In genomic region chr17:10215286-10215685, GRCh38 we compare ENCODE assay signal across 26 cellular contexts. TPM values are rescaled to one million over a fixed set of nuclear protein-coding genes. Genes with fewer than 3 reads are reported as not detected.
A peak's percentile ranks its signal among the peaks of the same experiment; 100 is the strongest.
DNase-seq lines count a peak whose midpoint lies in the region; ATAC-seq, FAIRE-seq and TF ChIP-seq lines count a peak whose summit lies in the region.
"Had no signal": no experiment of that assay in that cellular context is flagged by ENCODE, and none has a peak within 500 bp of the region (broad histone marks: within the 10 kb centered on the region; RNA-seq: fewer than 3 reads in every experiment).

No MANE protein-coding gene starts in this region.

- H3K18ac ChIP-seq in H1 (ENCODE audit: extremely low read depth, low read length) = no peak overlapping the region

- no peak for ATAC-seq in stimulated activated naive CD8-positive, alpha-beta T cell treated with anti-CD3 and anti-CD28 coated beads, Interleukin-15, amount 100 ng/mL, for 72 hours
- ATAC-seq in stimulated activated naive CD8-positive, alpha-beta T cell treated with anti-CD3 and anti-CD28 coated beads, Interleukin-15, Interleukin-2, amounts not matched to agents 100 U/mL and 50 U/mL, for 24 hours = no peak
- ATAC-seq in GM21717 (IDR thresholded peaks at IDR 0.05; ENCODE audit: unreplicated experiment) = no peak
- ATAC-seq: A549, GM12878 had no signal

- DNase-seq in stimulated activated naive CD8-positive, alpha-beta T cell treated with anti-CD3 and anti-CD28 coated beads, Interleukin-15, amount 100 ng/mL, for 72 hours = no peak
- DNase-seq in stimulated activated naive CD8-positive, alpha-beta T cell treated with anti-CD3 and anti-CD28 coated beads, Interleukin-15, Interleukin-2, amounts not matched to agents 100 U/mL and 50 U/mL, for 24 hours = no peak
- no peak for DNase-seq in H1 (ENCODE audit: low read depth in 1 of 2, low spot score in 2 of 2)
- DNase-seq in putamen (ENCODE audit: low spot score) = peak; percentile 33
- no peak for DNase-seq in GM12891 (ENCODE audit: insufficient read length, low spot score)
- DNase-seq: AML-193; BE2C; C1 segment of cervical spinal cord; CD4-positive, alpha-beta memory T cell; CD4-positive, CD25-positive, alpha-beta regulatory T cell; CD8-positive, alpha-beta memory T cell; COR-L47; DMS 273 treated with DMSO at 0.1 percent for 48 hours; DMS153; DMS53; DMS79; DND-41; EL; GDM1 had no signal

- WGBS in H1 (ENCODE audit: extremely low coverage in 1 of 2, insufficient coverage in 1 of 2, insufficient read length in 1 of 2, insufficient replicate concordance in 2 of 2, low coverage in 1 of 2, low lambda C conversion rate in 2 of 2, missing lambda C conversion rate in 1 of 2), 2 experiments = 89% methylated on average over 8 of the region's 8 CpGs; no CpG with 5 or more reads in 1 of the 2 experiments

- no peak overlapping the region for H3K4me3 Mint-ChIP-seq in stimulated activated naive CD8-positive, alpha-beta T cell treated with anti-CD3 and anti-CD28 coated beads, Interleukin-15, amount 100 ng/mL, for 72 hours
- H3K4me3 Mint-ChIP-seq: CD14-positive monocyte; CD4-positive, alpha-beta memory T cell; CD4-positive, CD25-positive, alpha-beta regulatory T cell; CD8-positive, alpha-beta memory T cell had no signal

- TF ChIP-seq POLR2A in H1 (IDR thresholded peaks at IDR 0.05; ENCODE audit: control extremely low read depth in 1 of 2, low read depth in 2 of 2, low read length in 2 of 2) = no peak
- TF ChIP-seq POLR2A in GM12891 (IDR thresholded peaks at IDR 0.05; ENCODE audit: low read depth, low read length) = no peak

- peaks cover 11% of the 10 kb centered on the region in 2 donors for H3K9me3 Mint-ChIP-seq in stimulated activated naive CD8-positive, alpha-beta T cell treated with anti-CD3 and anti-CD28 coated beads, Interleukin-15, amount 100 ng/mL, for 72 hours

- H3K27me3 Mint-ChIP-seq in stimulated activated naive CD8-positive, alpha-beta T cell treated with anti-CD3 and anti-CD28 coated beads, Interleukin-15, amount 100 ng/mL, for 72 hours = no peaks in the 10 kb centered on the region
- H3K27me3 Mint-ChIP-seq: CD4-positive, CD25-positive, alpha-beta regulatory T cell had no signal

- no peak overlapping the region for H3K23ac ChIP-seq in H1 (ENCODE audit: insufficient read length)

- no peak for TF ChIP-seq RAD21 in H1 (IDR thresholded peaks at IDR 0.05 in 1 of 2, conservative IDR thresholded peaks at IDR 0.05 in 1 of 2; ENCODE audit: low read depth in 2 of 2, low read length in 2 of 2)

- H4K20me1 ChIP-seq in H1 (replicated peaks in 1 of 2; ENCODE audit: control insufficient read depth in 1 of 2, insufficient read depth in 2 of 2, low read length in 2 of 2) = no peaks in the 10 kb centered on the region
- H4K20me1 ChIP-seq: BLaER1 had no signal

- H2BK120ac ChIP-seq in H1 (replicated peaks; ENCODE audit: low read depth, low read length) = no peak overlapping the region

- no peak overlapping the region for H3K4ac ChIP-seq in H1 (replicated peaks; ENCODE audit: insufficient read length, low read depth, low read length)

- H2BK20ac ChIP-seq in H1 (ENCODE audit: low read length) = no peak overlapping the region

- H3K4me3 ChIP-seq in H1 (ENCODE audit: extremely low read depth in 1 of 4, insufficient read depth in 2 of 4, low read depth in 3 of 4, low read length in 4 of 4) = no peak overlapping the region
- H3K4me3 ChIP-seq: A549, BLaER1, GM12878 had no signal

- peaks cover 4% of the 10 kb centered on the region; the same call in 1 of the 2 replicates for H3K23me2 ChIP-seq in H1 (ENCODE audit: low read depth, low read length)

- 0 out of 2 replicates have a peak overlapping the region, but pooled peaks have one; percentile 98 for H2BK12ac ChIP-seq in H1 (ENCODE audit: low read depth, low read length)

- H3K56ac ChIP-seq in H1 (replicated peaks; ENCODE audit: insufficient read length, low read depth, low read length) = no peak overlapping the region

- no peak overlapping the region for H3K27ac ChIP-seq in H1 (ENCODE audit: low read depth, low read length)
- H3K27ac ChIP-seq: 22Rv1, A549 had no signal

- peaks cover 0 to 15% (median 8%) of the 10 kb centered on the region in 4 experiments; a peak in 5 of 7 replicates for H3K4me1 ChIP-seq in H1 (replicated peaks in 1 of 4; ENCODE audit: control insufficient read depth in 3 of 4, insufficient read depth in 4 of 4, low read length in 3 of 4)
- H3K4me1 ChIP-seq: A549, BE2C had no signal

- H4K8ac ChIP-seq in H1 (ENCODE audit: extremely low read depth, insufficient read depth, low read length) = no peak overlapping the region

- POLR2A ChIA-PET in H1 (lab: Charles Lee; ENCODE audit: partially characterized antibody) = no interaction called here

- no peak overlapping the region for H3K4me2 ChIP-seq in H1 (ENCODE audit: insufficient read depth in 1 of 2, low read depth in 2 of 2, low read length in 2 of 2)
- H3K4me2 ChIP-seq: A549 had no signal

- H4K5ac ChIP-seq in H1 (ENCODE audit: insufficient read length, low read depth, low read length) = no peak overlapping the region

- no peaks in the 10 kb centered on the region for H3K79me2 ChIP-seq in H1 (ENCODE audit: control insufficient read depth in 1 of 2, insufficient read depth in 2 of 2, low read length in 2 of 2)

- no peak for TF ChIP-seq EP300 in H1 (IDR thresholded peaks at IDR 0.05; ENCODE audit: borderline replicate concordance in 1 of 2, low read depth in 2 of 2, low read length in 2 of 2)

- H3K27me3 ChIP-seq in H1 (replicated peaks in 1 of 4; ENCODE audit: control insufficient read depth in 3 of 4, extremely low read depth in 1 of 4, insufficient read depth in 3 of 4, low read length in 3 of 4) = no peaks in the 10 kb centered on the region
- H3K27me3 ChIP-seq: BE2C, BLaER1 had no signal

- H4K91ac ChIP-seq in H1 (replicated peaks; ENCODE audit: insufficient read length, low read length) = no peak overlapping the region

- FAIRE-seq in H1 (lab: Jason Lieb, UNC) (no peak), GM12891 (lab: Jason Lieb, UNC) (no peak)
- FAIRE-seq: A549, GM12878, GM19239 had no signal

- H2AK5ac ChIP-seq in H1 (ENCODE audit: low read depth, low read length) = no peak overlapping the region

- H3K36me3 ChIP-seq in H1 (ENCODE audit: control insufficient read depth in 2 of 4, insufficient read depth in 4 of 4, low read length in 3 of 4) = no peaks in the 10 kb centered on the region; a peak in 1 of 8 replicates
- H3K36me3 ChIP-seq: BE2C, BLaER1 had no signal

- H3K14ac ChIP-seq in H1 (ENCODE audit: insufficient read length) = no peak overlapping the region

- H3K27ac Mint-ChIP-seq in stimulated activated naive CD8-positive, alpha-beta T cell treated with anti-CD3 and anti-CD28 coated beads, Interleukin-15, amount 100 ng/mL, for 72 hours = peak overlapping the region; percentile 19 to 42
- H3K27ac Mint-ChIP-seq: CD14-positive monocyte; CD4-positive, alpha-beta memory T cell; CD4-positive, CD25-positive, alpha-beta regulatory T cell had no signal

- no peaks in the 10 kb centered on the region for H3K79me1 ChIP-seq in H1 (ENCODE audit: low read depth, low read length)

- H3K9me3 ChIP-seq in H1 (ENCODE audit: insufficient read depth in 2 of 2, low read depth in 1 of 2, low read length in 1 of 2) = no peaks in the 10 kb centered on the region
- H3K9me3 ChIP-seq: BE2C had no signal

- no peak for TF ChIP-seq CTCF in H1 (IDR thresholded peaks at IDR 0.05; ENCODE audit: control extremely low read depth in 1 of 3, insufficient read depth in 1 of 3, low read depth in 1 of 3, low read length in 3 of 3)

- no peak overlapping the region for H3K9ac ChIP-seq in H1 (replicated peaks in 1 of 4; ENCODE audit: extremely low read depth in 1 of 4, low read depth in 3 of 4, low read length in 3 of 4)

- H2BK15ac ChIP-seq in H1 (ENCODE audit: low read length) = peak overlapping the region; percentile 53; the same call in 1 of the 2 replicates

- CTCF ChIA-PET in H1 (lab: Charles Lee; ENCODE audit: partially characterized antibody) = interaction anchor here (1.5 to 4.5 kb wide), 3 partner anchors 9 to 233 kb away, joined by 4 to 16 read pairs (median 4); no protein-coding TSS in a partner anchor

- no peak overlapping the region for H2AFZ ChIP-seq in H1 (ENCODE audit: low read length)

- no peaks in the 10 kb centered on the region for H3K4me1 Mint-ChIP-seq in stimulated activated naive CD8-positive, alpha-beta T cell treated with anti-CD3 and anti-CD28 coated beads, Interleukin-15, amount 100 ng/mL, for 72 hours
- H3K4me1 Mint-ChIP-seq: CD4-positive, alpha-beta memory T cell; CD4-positive, CD25-positive, alpha-beta regulatory T cell; CD8-positive, alpha-beta memory T cell had no signal

- H2BK5ac ChIP-seq in H1 (ENCODE audit: low read depth, low read length) = 0 out of 2 replicates have a peak overlapping the region, but pooled peaks have one; percentile 79

TF ChIP-seq in H1, 55 proteins besides CTCF, POLR2A, EP300 and RAD21 (continues in another document):
- TF ChIP-seq TCF12 (IDR thresholded peaks at IDR 0.05; ENCODE audit: low read depth, low read length) = no peak
- TF ChIP-seq PHF8 (conservative IDR thresholded peaks at IDR 0.05; ENCODE audit: low read depth, low read length) = no peak
- TF ChIP-seq SP2 (IDR thresholded peaks at IDR 0.05; ENCODE audit: low read length) = no peak

TF ChIP-seq in GM12891, 5 proteins besides CTCF, POLR2A, EP300 and RAD21:
- TF ChIP-seq SPI1 (IDR thresholded peaks at IDR 0.05; ENCODE audit: low read depth, low read length) = no peak
- TF ChIP-seq POLR2AphosphoS5 (IDR thresholded peaks at IDR 0.05; ENCODE audit: low read depth, low read length) = no peak
- TF ChIP-seq TAF1 (IDR thresholded peaks at IDR 0.05; ENCODE audit: low read depth, low read length) = no peak
- TF ChIP-seq POU2F2 (IDR thresholded peaks at IDR 0.05; ENCODE audit: low read depth, low read length) = no peak
- no peak for TF ChIP-seq PAX5 (IDR thresholded peaks at IDR 0.05; ENCODE audit: insufficient read depth, low read length, severe bottlenecking)

RNA-seq across cellular contexts. Expression of gene GAS7, which starts 16.9 kb away (rescaled TPM):
- 12.2 and 14.5 TPM in 2 replicates for total RNA-seq in H1 (2021; fragmentation: NEBNext Ultra II Directional; extraction: Animal tissue kit (Norgen Biotek cat#: 25700))
- polyA plus RNA-seq in H1 (2011; rRNA removed) = 5.0 and 6.3 TPM in 2 replicates
- 5.6 TPM for polyA plus RNA-seq in H1 (2011; cell fraction: cytosol; rRNA removed)
- polyA plus RNA-seq in H1 (2011; cell fraction: nucleus; rRNA removed) = 6.4 TPM
- 5.9 to 7.9 TPM (median 6.2 TPM) in 4 replicates for polyA plus RNA-seq in H1 (2012, experiment 1 of 2)
- 2.8 TPM for polyA plus RNA-seq in H1 (2012, experiment 2 of 2)
- polyA plus RNA-seq in H1 (2013, experiment 1 of 2) = 3.9 TPM
- polyA plus RNA-seq in H1 (2013, experiment 2 of 2) = 4.2 TPM
- polyA minus RNA-seq in H1 (2011; rRNA and poly(A)+ RNA removed) = 8.6 and 11.3 TPM in 2 replicates
- polyA minus RNA-seq in H1 (2011; cell fraction: cytosol; rRNA and poly(A)+ RNA removed) = 9.1 TPM
- 7.1 TPM for polyA minus RNA-seq in H1 (2011; cell fraction: nucleus; rRNA and poly(A)+ RNA removed)
- polyA plus RNA-seq in GM12891 (2012; ENCODE audit: low read depth, missing spikeins) = 8.7 TPM
